In genomic region chr10:21534611-21535493, GRCh38 we compare ENCODE assay signal across 8 cellular contexts. TPM values are rescaled to one million over a fixed set of nuclear protein-coding genes. Genes with fewer than 3 reads are reported as not detected.
DNase-seq lines count a peak whose midpoint lies in the region; ATAC-seq, FAIRE-seq and TF ChIP-seq lines count a peak whose summit lies in the region.

No MANE protein-coding gene starts in this region.

- peaks cover 18% of the 10 kb centered on the region for H3K4me1 ChIP-seq in CD4-positive, CD25-positive, alpha-beta regulatory T cell (ENCODE audit: control insufficient read depth, insufficient read depth, low read length, poor library complexity, severe bottlenecking)
- H3K4me1 ChIP-seq in H1 (replicated peaks in 1 of 4; ENCODE audit: control insufficient read depth in 3 of 4, insufficient read depth in 4 of 4, low read length in 3 of 4) (peaks cover 0 to 6% (median 4%) of the 10 kb centered on the region in 4 experiments; a peak in 5 of 7 replicates), mesenchymal stem cell (ENCODE audit: control insufficient read depth, insufficient read depth, low read depth, low read length) (peaks cover 9% of the 10 kb centered on the region)

- H2BK15ac ChIP-seq in H1 (ENCODE audit: low read length) (no peak overlapping the region), mesenchymal stem cell (ENCODE audit: low read depth, poor library complexity, severe bottlenecking) (peak overlapping the region; percentile 89)

- H3K27ac Mint-ChIP-seq in CD4-positive, CD25-positive, alpha-beta regulatory T cell, result peak overlapping the region; percentile 80 to 97 (median 80)
- H3K27ac Mint-ChIP-seq in activated CD8-positive, alpha-beta T cell treated with anti-CD3 and anti-CD28 coated beads for 36 hours, result peak overlapping the region; percentile 87

- H2BK20ac ChIP-seq in H1 (ENCODE audit: low read length), result no peak overlapping the region

- peak overlapping the region; percentile 97 for H4K5ac ChIP-seq in H1 (ENCODE audit: insufficient read length, low read depth, low read length)

- H3K4ac ChIP-seq in H1 (replicated peaks; ENCODE audit: insufficient read length, low read depth, low read length) (peak overlapping the region; percentile 97), mesenchymal stem cell (ENCODE audit: low read depth in 1 of 2, low read length in 2 of 2) (peak overlapping the region; percentile 64 to 99)

- no peak for TF ChIP-seq EP300 in H1 (IDR thresholded peaks at IDR 0.05; ENCODE audit: borderline replicate concordance in 1 of 2, low read depth in 2 of 2, low read length in 2 of 2)

- peaks cover 15 to 37% (median 29%) of the 10 kb centered on the region in 4 donors for H3K4me1 Mint-ChIP-seq in CD4-positive, CD25-positive, alpha-beta regulatory T cell
- H3K4me1 Mint-ChIP-seq in activated CD8-positive, alpha-beta T cell treated with anti-CD3 and anti-CD28 coated beads for 36 hours (ENCODE audit: low read depth), result peaks cover 24% of the 10 kb centered on the region

- FAIRE-seq in H1 (lab: Jason Lieb, UNC), result no peak

- intact Hi-C loops in activated CD8-positive, alpha-beta T cell treated with anti-CD3 and anti-CD28 coated beads for 36 hours (cut with micrococcal nuclease), result loop anchor here (5.0 kb wide), 1 partner anchor 38 kb away; no protein-coding TSS in a partner anchor

- peaks cover 9% of the 10 kb centered on the region for H3K27me3 Mint-ChIP-seq in CD4-positive, CD25-positive, alpha-beta regulatory T cell
- H3K27me3 Mint-ChIP-seq in activated CD8-positive, alpha-beta T cell treated with anti-CD3 and anti-CD28 coated beads for 36 hours, result no peaks in the 10 kb centered on the region

- peak in 2 of 3 donors; percentile 47 to 54 for DNase-seq in CD4-positive, CD25-positive, alpha-beta regulatory T cell
- peak; percentile 25 for DNase-seq in MV-4-11 (lab: John Stamatoyannopoulos, UW)
- peak; percentile 65 for DNase-seq in activated CD8-positive, alpha-beta T cell treated with anti-CD3 and anti-CD28 coated beads for 36 hours
- peak in 1 of 2 experiments; percentile 72 for DNase-seq in H1 (ENCODE audit: low read depth in 1 of 2, low spot score in 2 of 2)
- DNase-seq in mesenchymal stem cell, result peak; percentile 80
- peak; percentile 54 for DNase-seq in stimulated activated naive CD8-positive, alpha-beta T cell treated with anti-CD3 and anti-CD28 coated beads, Interleukin-15, Interleukin-2, amounts not matched to agents 100 U/mL and 50 U/mL, for 24 hours

- H3K4me2 ChIP-seq in H1 (ENCODE audit: insufficient read depth in 1 of 2, low read depth in 2 of 2, low read length in 2 of 2), result peak overlapping the region; percentile 78 to 79
- H3K4me2 ChIP-seq in mesenchymal stem cell (ENCODE audit: low read length, poor library complexity, severe bottlenecking), result peak overlapping the region; percentile 81

- H2BK5ac ChIP-seq in H1 (ENCODE audit: low read depth, low read length) (peak overlapping the region; percentile 77; the same call in 1 of the 2 replicates), mesenchymal stem cell (ENCODE audit: low read depth, low read length, poor library complexity, severe bottlenecking) (no peak overlapping the region)

- peaks cover 18% of the 10 kb centered on the region for H3K36me3 ChIP-seq in CD4-positive, CD25-positive, alpha-beta regulatory T cell (ENCODE audit: control insufficient read depth, insufficient read depth, low read length)
- H3K36me3 ChIP-seq in H1 (ENCODE audit: control insufficient read depth in 2 of 4, insufficient read depth in 4 of 4, low read length in 3 of 4) (peaks cover 3 to 33% (median 11%) of the 10 kb centered on the region in 4 experiments; a peak in 5 of 8 replicates), mesenchymal stem cell (ENCODE audit: control insufficient read depth in 1 of 2, insufficient read depth in 2 of 2, low read depth in 1 of 2, low read length in 2 of 2) (peaks cover 14 to 32% of the 10 kb centered on the region in 2 experiments)

- H3K9ac ChIP-seq in H1 (replicated peaks in 1 of 4; ENCODE audit: extremely low read depth in 1 of 4, low read depth in 3 of 4, low read length in 3 of 4), result peak overlapping the region; percentile 38 to 70 (median 60)
- peak overlapping the region; percentile 88 for H3K9ac ChIP-seq in mesenchymal stem cell (ENCODE audit: low read length)

- CTCF ChIA-PET in activated CD8-positive, alpha-beta T cell treated with anti-CD3 and anti-CD28 coated beads for 36 hours (lab: Charles Lee), result no interaction called here
- CTCF ChIA-PET in H1 (lab: Charles Lee; ENCODE audit: partially characterized antibody), result no interaction called here

- H3K56ac ChIP-seq in H1 (replicated peaks; ENCODE audit: insufficient read length, low read depth, low read length), result peak overlapping the region; percentile 97

- H2BK12ac ChIP-seq in H1 (ENCODE audit: low read depth, low read length), result peak overlapping the region; percentile 62; the same call in 1 of the 2 replicates
- peak overlapping the region; percentile 54 to 90 for H2BK12ac ChIP-seq in mesenchymal stem cell (ENCODE audit: low read length in 2 of 2)

- H3K23ac ChIP-seq in H1 (ENCODE audit: insufficient read length) (no peak overlapping the region), mesenchymal stem cell (ENCODE audit: low read length in 2 of 2) (peak overlapping the region in 1 of 2 experiments; percentile 93)

- 2% methylated on average over 27 of the region's 96 CpGs; no CpG with 5 or more reads in 1 of the 2 experiments for WGBS in H1 (ENCODE audit: extremely low coverage in 1 of 2, insufficient coverage in 1 of 2, insufficient read length in 1 of 2, insufficient replicate concordance in 2 of 2, low coverage in 1 of 2, low lambda C conversion rate in 2 of 2, missing lambda C conversion rate in 1 of 2), 2 experiments
- 1% methylated on average over 54 of the region's 96 CpGs for WGBS in mesenchymal stem cell

- H3K79me1 ChIP-seq in H1 (ENCODE audit: low read depth, low read length), result peaks cover 3% of the 10 kb centered on the region; the same call in 1 of the 2 replicates
- H3K79me1 ChIP-seq in mesenchymal stem cell (replicated peaks; ENCODE audit: low read length, poor library complexity, severe bottlenecking), result peaks cover 4% of the 10 kb centered on the region

- no peaks in the 10 kb centered on the region for H3K27me3 ChIP-seq in CD4-positive, CD25-positive, alpha-beta regulatory T cell (ENCODE audit: control insufficient read depth, insufficient read depth, low read length)
- H3K27me3 ChIP-seq in H1 (replicated peaks in 1 of 4; ENCODE audit: control insufficient read depth in 3 of 4, extremely low read depth in 1 of 4, insufficient read depth in 3 of 4, low read length in 3 of 4) (no peaks in the 10 kb centered on the region), mesenchymal stem cell (ENCODE audit: control insufficient read depth in 1 of 2, insufficient read depth in 1 of 2, low read length in 2 of 2) (no peaks in the 10 kb centered on the region)

- H3K9me3 ChIP-seq in CD4-positive, CD25-positive, alpha-beta regulatory T cell (ENCODE audit: control insufficient read depth in 2 of 2, low read length in 2 of 2), result no peaks in the 10 kb centered on the region
- H3K9me3 ChIP-seq in H1 (ENCODE audit: insufficient read depth in 2 of 2, low read depth in 1 of 2, low read length in 1 of 2) (no peaks in the 10 kb centered on the region), mesenchymal stem cell (ENCODE audit: control insufficient read depth, low read length) (no peaks in the 10 kb centered on the region)

- no peaks in the 10 kb centered on the region for H3K9me3 Mint-ChIP-seq in CD4-positive, CD25-positive, alpha-beta regulatory T cell
- no peaks in the 10 kb centered on the region for H3K9me3 Mint-ChIP-seq in activated CD8-positive, alpha-beta T cell treated with anti-CD3 and anti-CD28 coated beads for 36 hours

- H3K23me2 ChIP-seq in H1 (ENCODE audit: low read depth, low read length), result peaks cover 4% of the 10 kb centered on the region; the same call in 1 of the 2 replicates

- TF ChIP-seq POLR2A in H1 (IDR thresholded peaks at IDR 0.05; ENCODE audit: control extremely low read depth in 1 of 2, low read depth in 2 of 2, low read length in 2 of 2), result no peak; a peak in 1 of 3 replicates

- H3K14ac ChIP-seq in H1 (ENCODE audit: insufficient read length) (no peak overlapping the region), mesenchymal stem cell (ENCODE audit: low read length in 2 of 2) (peak overlapping the region; percentile 86 to 91)

- H3K4me3 Mint-ChIP-seq in CD4-positive, CD25-positive, alpha-beta regulatory T cell, result peak overlapping the region; percentile 91 to 95 (median 95)
- peak overlapping the region; percentile 85 for H3K4me3 Mint-ChIP-seq in activated CD8-positive, alpha-beta T cell treated with anti-CD3 and anti-CD28 coated beads for 36 hours

- TF ChIP-seq RAD21 in H1 (IDR thresholded peaks at IDR 0.05 in 1 of 2, conservative IDR thresholded peaks at IDR 0.05 in 1 of 2; ENCODE audit: low read depth in 2 of 2, low read length in 2 of 2), result 0 out of 4 replicates have a peak, but pooled peaks of 1 of the 2 experiments have one; percentile 16

- H3K36me3 Mint-ChIP-seq in CD4-positive, CD25-positive, alpha-beta regulatory T cell, result peaks cover 13% of the 10 kb centered on the region
- H3K36me3 Mint-ChIP-seq in activated CD8-positive, alpha-beta T cell treated with anti-CD3 and anti-CD28 coated beads for 36 hours (ENCODE audit: low read depth), result peaks cover 23% of the 10 kb centered on the region

- H4K8ac ChIP-seq in H1 (ENCODE audit: extremely low read depth, insufficient read depth, low read length) (peak overlapping the region; percentile 90; the same call in 1 of the 2 replicates), mesenchymal stem cell (ENCODE audit: low read length) (peak overlapping the region; percentile 49)

- H2AK5ac ChIP-seq in H1 (ENCODE audit: low read depth, low read length), result no peak overlapping the region
- no peak overlapping the region for H2AK5ac ChIP-seq in mesenchymal stem cell (ENCODE audit: low read length, severe bottlenecking)

- H2BK120ac ChIP-seq in H1 (replicated peaks; ENCODE audit: low read depth, low read length) (no peak overlapping the region), mesenchymal stem cell (ENCODE audit: low read depth, low read length) (peak overlapping the region; percentile 99)

- ATAC-seq in CD4-positive, CD25-positive, alpha-beta regulatory T cell (ENCODE audit: low read depth in 2 of 2), result peak; percentile 13
- ATAC-seq in GM21528 (IDR thresholded peaks at IDR 0.05; ENCODE audit: low FRiP score, unreplicated experiment) (peak; percentile 24), GM19463 (IDR thresholded peaks at IDR 0.05; ENCODE audit: unreplicated experiment) (no peak)
- ATAC-seq in activated CD8-positive, alpha-beta T cell treated with anti-CD3 and anti-CD28 coated beads for 36 hours, result peak; percentile 22
- peak; percentile 20 for ATAC-seq in stimulated activated naive CD8-positive, alpha-beta T cell treated with anti-CD3 and anti-CD28 coated beads, Interleukin-15, Interleukin-2, amounts not matched to agents 100 U/mL and 50 U/mL, for 24 hours

- peak overlapping the region; percentile 81 for H4K91ac ChIP-seq in H1 (replicated peaks; ENCODE audit: insufficient read length, low read length)
- H4K91ac ChIP-seq in mesenchymal stem cell (ENCODE audit: low read length), result peak overlapping the region; percentile 83

- H3K4me3 ChIP-seq in CD4-positive, CD25-positive, alpha-beta regulatory T cell (ENCODE audit: low read depth, low read length), result peak overlapping the region; percentile 63
- peak overlapping the region; percentile 63 to 72 (median 65) for H3K4me3 ChIP-seq in H1 (ENCODE audit: extremely low read depth in 1 of 4, insufficient read depth in 2 of 4, low read depth in 3 of 4, low read length in 4 of 4)
- H3K4me3 ChIP-seq in mesenchymal stem cell (ENCODE audit: insufficient read depth in 1 of 2, low read depth in 1 of 2, low read length in 2 of 2), result peak overlapping the region; percentile 81 to 82

- H3K18ac ChIP-seq in H1 (ENCODE audit: extremely low read depth, low read length) (peak overlapping the region; percentile 88; the same call in 1 of the 2 replicates), mesenchymal stem cell (ENCODE audit: low read depth in 1 of 2, low read length in 2 of 2) (peak overlapping the region; percentile 70 to 98)

- H3K79me2 ChIP-seq in H1 (ENCODE audit: control insufficient read depth in 1 of 2, insufficient read depth in 2 of 2, low read length in 2 of 2), result peaks cover 4 to 79% of the 10 kb centered on the region in 2 experiments; a peak in 3 of 4 replicates

- H3K27ac ChIP-seq in CD4-positive, CD25-positive, alpha-beta regulatory T cell (ENCODE audit: insufficient read depth, low read length, poor library complexity, severe bottlenecking), result peak overlapping the region; percentile 85
- H3K27ac ChIP-seq in H1 (ENCODE audit: low read depth, low read length) (peak overlapping the region; percentile 55; the same call in 1 of the 2 replicates), mesenchymal stem cell (ENCODE audit: low read length, poor library complexity, severe bottlenecking) (peak overlapping the region; percentile 60)

- POLR2A ChIA-PET in activated CD8-positive, alpha-beta T cell treated with anti-CD3 and anti-CD28 coated beads for 36 hours (lab: Charles Lee), result no interaction called here
- POLR2A ChIA-PET in H1 (lab: Charles Lee; ENCODE audit: partially characterized antibody), result interaction anchor here (0.7 to 2.8 kb wide), 11 partner anchors 9 to 38 kb away, joined by 3 to 14 read pairs (median 4); no protein-coding TSS in a partner anchor

- no peak for TF ChIP-seq CTCF in activated CD8-positive, alpha-beta T cell treated with anti-CD3 and anti-CD28 coated beads for 36 hours (IDR thresholded peaks at IDR 0.05)
- TF ChIP-seq CTCF in H1 (IDR thresholded peaks at IDR 0.05; ENCODE audit: control extremely low read depth in 1 of 3, insufficient read depth in 1 of 3, low read depth in 1 of 3, low read length in 3 of 3), result no peak

- no peak overlapping the region for H2AFZ ChIP-seq in H1 (ENCODE audit: low read length)
- H2AFZ ChIP-seq in mesenchymal stem cell (ENCODE audit: low read depth, low read length), result peak overlapping the region; percentile 42

- no peaks in the 10 kb centered on the region for H4K20me1 ChIP-seq in H1 (replicated peaks in 1 of 2; ENCODE audit: control insufficient read depth in 1 of 2, insufficient read depth in 2 of 2, low read length in 2 of 2)

RNA-seq across cellular contexts. Expression of gene MLLT10, which starts 0.8 kb away (rescaled TPM):
- total RNA-seq in CD4-positive, CD25-positive, alpha-beta regulatory T cell, result 81.9 TPM
- polyA plus RNA-seq in CD4-positive, CD25-positive, alpha-beta regulatory T cell, result 1 to 10 TPM; 5.8 to 9.3 (median 8.0) TPM
- 10 to 100 TPM; 33.9 to 36.4 TPM for total RNA-seq in activated CD8-positive, alpha-beta T cell treated with anti-CD3 and anti-CD28 coated beads for 36 hours
- 53.1 and 56.9 TPM in 2 replicates for total RNA-seq in H1 (2021; fragmentation: NEBNext Ultra II Directional; extraction: Animal tissue kit (Norgen Biotek cat#: 25700))
- 36.1 and 62.1 TPM in 2 replicates for polyA plus RNA-seq in H1 (2011; rRNA removed)
- polyA plus RNA-seq in H1 (2011; cell fraction: cytosol; rRNA removed), result 51.8 TPM
- polyA plus RNA-seq in H1 (2011; cell fraction: nucleus; rRNA removed), result 65.3 TPM
- polyA plus RNA-seq in H1 (2012, experiment 1 of 2), result 34.7 to 47.4 TPM (median 38.7 TPM) in 4 replicates
- 7.2 TPM for polyA plus RNA-seq in H1 (2012, experiment 2 of 2)
- polyA plus RNA-seq in H1 (2013, experiment 1 of 2), result 28.1 TPM
- polyA plus RNA-seq in H1 (2013, experiment 2 of 2), result 31.0 TPM
- 123 and 154 TPM in 2 replicates for polyA minus RNA-seq in H1 (2011; rRNA and poly(A)+ RNA removed)
- 34.3 TPM for polyA minus RNA-seq in H1 (2011; cell fraction: cytosol; rRNA and poly(A)+ RNA removed)
- polyA minus RNA-seq in H1 (2011; cell fraction: nucleus; rRNA and poly(A)+ RNA removed), result 116 TPM
- 29.2 TPM for polyA plus RNA-seq in mesenchymal stem cell (2013, experiment 1 of 2)
- 30.7 TPM for polyA plus RNA-seq in mesenchymal stem cell (2013, experiment 2 of 2)

RNA-seq across cellular contexts. Expression of gene SKIDA1, which starts 9.4 kb away (rescaled TPM):
- 0.10 TPM for total RNA-seq in CD4-positive, CD25-positive, alpha-beta regulatory T cell
- not detected for polyA plus RNA-seq in CD4-positive, CD25-positive, alpha-beta regulatory T cell
- total RNA-seq in activated CD8-positive, alpha-beta T cell treated with anti-CD3 and anti-CD28 coated beads for 36 hours, result under 1 TPM; 0.11 to 0.36 TPM
- 8.0 and 8.2 TPM in 2 replicates for total RNA-seq in H1 (2021; fragmentation: NEBNext Ultra II Directional; extraction: Animal tissue kit (Norgen Biotek cat#: 25700))
- 1.5 and 2.2 TPM in 2 replicates for polyA plus RNA-seq in H1 (2011; rRNA removed)
- polyA plus RNA-seq in H1 (2011; cell fraction: cytosol; rRNA removed), result 2.5 TPM
- polyA plus RNA-seq in H1 (2011; cell fraction: nucleus; rRNA removed), result 2.5 TPM
- 4.3 to 6.0 TPM (median 4.5 TPM) in 4 replicates for polyA plus RNA-seq in H1 (2012, experiment 1 of 2)
- polyA plus RNA-seq in H1 (2012, experiment 2 of 2), result 1.7 TPM
- polyA plus RNA-seq in H1 (2013, experiment 1 of 2), result 2.1 TPM
- 1.8 TPM for polyA plus RNA-seq in H1 (2013, experiment 2 of 2)
- polyA minus RNA-seq in H1 (2011; rRNA and poly(A)+ RNA removed), result 3.4 and 4.2 TPM in 2 replicates
- 5.3 TPM for polyA minus RNA-seq in H1 (2011; cell fraction: cytosol; rRNA and poly(A)+ RNA removed)
- 4.9 TPM for polyA minus RNA-seq in H1 (2011; cell fraction: nucleus; rRNA and poly(A)+ RNA removed)
- 1.8 TPM for polyA plus RNA-seq in mesenchymal stem cell (2013, experiment 1 of 2)
- polyA plus RNA-seq in mesenchymal stem cell (2013, experiment 2 of 2), result 1.8 TPM
